1 cellular context compared by ENCODE assay signal in genomic region chr6:31952140-31952805, GRCh38.
A peak's percentile ranks its signal among the peaks of the same experiment; 100 is the strongest.
TF ChIP-seq lines count a peak whose summit lies in the region.

No MANE protein-coding gene starts in this region.

TF ChIP-seq in HepG2, 621 proteins besides CTCF, POLR2A, EP300 and RAD21 (continued from another document and continues in another):
- TF ChIP-seq PRDM10 (CRISPR knock-in tag; IDR thresholded peaks at IDR 0.05; ENCODE audit: low read depth) (no peak), SMARCC2 (IDR thresholded peaks at IDR 0.05) (no peak), ZNF780A (CRISPR knock-in tag; IDR thresholded peaks at IDR 0.05) (no peak), ZNF652 (CRISPR knock-in tag; IDR thresholded peaks at IDR 0.05; ENCODE audit: borderline replicate concordance, low read depth) (no peak), KAT7 (CRISPR knock-in tag; IDR thresholded peaks at IDR 0.05; ENCODE audit: borderline replicate concordance) (no peak), TEAD2 (CRISPR knock-in tag; IDR thresholded peaks at IDR 0.05) (no peak), CENPT (CRISPR knock-in tag; IDR thresholded peaks at IDR 0.05; ENCODE audit: low read depth) (no peak), ZMAT3 (CRISPR knock-in tag; conservative IDR thresholded peaks at IDR 0.05) (no peak), KDM5A (IDR thresholded peaks at IDR 0.05; ENCODE audit: borderline replicate concordance, low read length) (no peak), THAP7 (CRISPR knock-in tag; IDR thresholded peaks at IDR 0.05) (no peak), CEBPZ (IDR thresholded peaks at IDR 0.05; ENCODE audit: low read length) (no peak), TEAD3 (CRISPR knock-in tag; optimal IDR thresholded peaks at IDR 0.05; ENCODE audit: borderline replicate concordance) (peak; percentile 53), ZC3H13 (CRISPR knock-in tag; IDR thresholded peaks at IDR 0.05) (no peak), ZFP37 (CRISPR knock-in tag; IDR thresholded peaks at IDR 0.05; ENCODE audit: borderline replicate concordance) (no peak), ZFP36 (IDR thresholded peaks at IDR 0.05; ENCODE audit: borderline replicate concordance, low read depth, low read length, partially characterized antibody) (no peak), GATAD1 (CRISPR knock-in tag; IDR thresholded peaks at IDR 0.05) (no peak), ATAD3A (CRISPR knock-in tag; IDR thresholded peaks at IDR 0.05) (no peak), TRIM24 (CRISPR knock-in tag; IDR thresholded peaks at IDR 0.05) (no peak), HOXA9 (CRISPR knock-in tag; IDR thresholded peaks at IDR 0.05; ENCODE audit: borderline replicate concordance) (no peak), ZNF234 (CRISPR knock-in tag; conservative IDR thresholded peaks at IDR 0.05) (no peak), ZNF660 (CRISPR knock-in tag; IDR thresholded peaks at IDR 0.05; ENCODE audit: borderline replicate concordance, low read depth) (no peak), ZNF138 (CRISPR knock-in tag; IDR thresholded peaks at IDR 0.05; ENCODE audit: low read depth) (no peak), ELK4 (CRISPR knock-in tag; IDR thresholded peaks at IDR 0.05; ENCODE audit: borderline replicate concordance) (no peak), ZNF552 (CRISPR knock-in tag; IDR thresholded peaks at IDR 0.05; ENCODE audit: borderline replicate concordance) (no peak), POLR2AphosphoS2 (IDR thresholded peaks at IDR 0.05; ENCODE audit: low read depth, low read length) (no peak), MEIS2 (CRISPR knock-in tag; IDR thresholded peaks at IDR 0.05) (no peak), ZNF674 (CRISPR knock-in tag; IDR thresholded peaks at IDR 0.05; ENCODE audit: low read depth) (no peak), ATF7 (IDR thresholded peaks at IDR 0.05) (no peak), ATF7 (CRISPR knock-in tag; IDR thresholded peaks at IDR 0.05) (no peak), SMC3 (IDR thresholded peaks at IDR 0.05; ENCODE audit: low read length) (peak; percentile 97)
- TF ChIP-seq, protein P1, sequence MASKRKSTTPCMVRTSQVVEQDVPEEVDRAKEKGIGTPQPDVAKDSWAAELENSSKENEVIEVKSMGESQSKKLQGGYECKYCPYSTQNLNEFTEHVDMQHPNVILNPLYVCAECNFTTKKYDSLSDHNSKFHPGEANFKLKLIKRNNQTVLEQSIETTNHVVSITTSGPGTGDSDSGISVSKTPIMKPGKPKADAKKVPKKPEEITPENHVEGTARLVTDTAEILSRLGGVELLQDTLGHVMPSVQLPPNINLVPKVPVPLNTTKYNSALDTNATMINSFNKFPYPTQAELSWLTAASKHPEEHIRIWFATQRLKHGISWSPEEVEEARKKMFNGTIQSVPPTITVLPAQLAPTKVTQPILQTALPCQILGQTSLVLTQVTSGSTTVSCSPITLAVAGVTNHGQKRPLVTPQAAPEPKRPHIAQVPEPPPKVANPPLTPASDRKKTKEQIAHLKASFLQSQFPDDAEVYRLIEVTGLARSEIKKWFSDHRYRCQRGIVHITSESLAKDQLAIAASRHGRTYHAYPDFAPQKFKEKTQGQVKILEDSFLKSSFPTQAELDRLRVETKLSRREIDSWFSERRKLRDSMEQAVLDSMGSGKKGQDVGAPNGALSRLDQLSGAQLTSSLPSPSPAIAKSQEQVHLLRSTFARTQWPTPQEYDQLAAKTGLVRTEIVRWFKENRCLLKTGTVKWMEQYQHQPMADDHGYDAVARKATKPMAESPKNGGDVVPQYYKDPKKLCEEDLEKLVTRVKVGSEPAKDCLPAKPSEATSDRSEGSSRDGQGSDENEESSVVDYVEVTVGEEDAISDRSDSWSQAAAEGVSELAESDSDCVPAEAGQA (IDR thresholded peaks at IDR 0.05; ENCODE audit: low read depth) = no peak
- TF ChIP-seq, protein P1 (CRISPR knock-in tag; IDR thresholded peaks at IDR 0.05; ENCODE audit: borderline replicate concordance) = no peak
- TF ChIP-seq, protein P2, sequence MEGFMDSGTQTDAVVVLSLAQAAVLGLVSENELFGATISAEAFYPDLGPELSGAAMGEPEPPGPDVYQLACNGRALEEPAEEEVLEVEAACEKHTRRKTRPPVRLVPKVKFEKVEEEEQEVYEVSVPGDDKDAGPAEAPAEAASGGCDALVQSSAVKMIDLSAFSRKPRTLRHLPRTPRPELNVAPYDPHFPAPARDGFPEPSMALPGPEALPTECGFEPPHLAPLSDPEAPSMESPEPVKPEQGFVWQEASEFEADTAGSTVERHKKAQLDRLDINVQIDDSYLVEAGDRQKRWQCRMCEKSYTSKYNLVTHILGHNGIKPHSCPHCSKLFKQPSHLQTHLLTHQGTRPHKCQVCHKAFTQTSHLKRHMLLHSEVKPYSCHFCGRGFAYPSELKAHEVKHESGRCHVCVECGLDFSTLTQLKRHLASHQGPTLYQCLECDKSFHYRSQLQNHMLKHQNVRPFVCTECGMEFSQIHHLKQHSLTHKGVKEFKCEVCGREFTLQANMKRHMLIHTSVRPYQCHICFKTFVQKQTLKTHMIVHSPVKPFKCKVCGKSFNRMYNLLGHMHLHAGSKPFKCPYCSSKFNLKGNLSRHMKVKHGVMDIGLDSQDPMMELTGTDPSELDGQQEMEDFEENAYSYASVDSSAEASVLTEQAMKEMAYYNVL (CRISPR knock-in tag; IDR thresholded peaks at IDR 0.05; ENCODE audit: borderline replicate concordance) = no peak
- TF ChIP-seq, protein P3, sequence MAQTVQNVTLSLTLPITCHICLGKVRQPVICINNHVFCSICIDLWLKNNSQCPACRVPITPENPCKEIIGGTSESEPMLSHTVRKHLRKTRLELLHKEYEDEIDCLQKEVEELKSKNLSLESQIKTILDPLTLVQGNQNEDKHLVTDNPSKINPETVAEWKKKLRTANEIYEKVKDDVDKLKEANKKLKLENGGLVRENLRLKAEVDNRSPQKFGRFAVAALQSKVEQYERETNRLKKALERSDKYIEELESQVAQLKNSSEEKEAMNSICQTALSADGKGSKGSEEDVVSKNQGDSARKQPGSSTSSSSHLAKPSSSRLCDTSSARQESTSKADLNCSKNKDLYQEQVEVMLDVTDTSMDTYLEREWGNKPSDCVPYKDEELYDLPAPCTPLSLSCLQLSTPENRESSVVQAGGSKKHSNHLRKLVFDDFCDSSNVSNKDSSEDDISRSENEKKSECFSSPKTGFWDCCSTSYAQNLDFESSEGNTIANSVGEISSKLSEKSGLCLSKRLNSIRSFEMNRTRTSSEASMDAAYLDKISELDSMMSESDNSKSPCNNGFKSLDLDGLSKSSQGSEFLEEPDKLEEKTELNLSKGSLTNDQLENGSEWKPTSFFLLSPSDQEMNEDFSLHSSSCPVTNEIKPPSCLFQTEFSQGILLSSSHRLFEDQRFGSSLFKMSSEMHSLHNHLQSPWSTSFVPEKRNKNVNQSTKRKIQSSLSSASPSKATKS (CRISPR knock-in tag; IDR thresholded peaks at IDR 0.05) = no peak
- TF ChIP-seq, protein P4, sequence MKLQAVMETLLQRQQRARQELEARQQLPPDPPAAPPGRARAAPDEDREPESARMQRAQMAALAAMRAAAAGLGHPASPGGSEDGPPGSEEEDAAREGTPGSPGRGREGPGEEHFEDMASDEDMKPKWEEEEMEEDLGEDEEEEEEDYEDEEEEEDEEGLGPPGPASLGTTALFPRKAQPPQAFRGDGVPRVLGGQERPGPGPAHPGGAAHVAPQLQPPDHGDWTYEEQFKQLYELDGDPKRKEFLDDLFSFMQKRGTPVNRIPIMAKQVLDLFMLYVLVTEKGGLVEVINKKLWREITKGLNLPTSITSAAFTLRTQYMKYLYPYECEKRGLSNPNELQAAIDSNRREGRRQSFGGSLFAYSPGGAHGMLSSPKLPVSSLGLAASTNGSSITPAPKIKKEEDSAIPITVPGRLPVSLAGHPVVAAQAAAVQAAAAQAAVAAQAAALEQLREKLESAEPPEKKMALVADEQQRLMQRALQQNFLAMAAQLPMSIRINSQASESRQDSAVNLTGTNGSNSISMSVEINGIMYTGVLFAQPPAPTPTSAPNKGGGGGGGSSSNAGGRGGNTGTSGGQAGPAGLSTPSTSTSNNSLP (IDR thresholded peaks at IDR 0.05; ENCODE audit: low read depth, low read length) = no peak
- TF ChIP-seq, protein P5, sequence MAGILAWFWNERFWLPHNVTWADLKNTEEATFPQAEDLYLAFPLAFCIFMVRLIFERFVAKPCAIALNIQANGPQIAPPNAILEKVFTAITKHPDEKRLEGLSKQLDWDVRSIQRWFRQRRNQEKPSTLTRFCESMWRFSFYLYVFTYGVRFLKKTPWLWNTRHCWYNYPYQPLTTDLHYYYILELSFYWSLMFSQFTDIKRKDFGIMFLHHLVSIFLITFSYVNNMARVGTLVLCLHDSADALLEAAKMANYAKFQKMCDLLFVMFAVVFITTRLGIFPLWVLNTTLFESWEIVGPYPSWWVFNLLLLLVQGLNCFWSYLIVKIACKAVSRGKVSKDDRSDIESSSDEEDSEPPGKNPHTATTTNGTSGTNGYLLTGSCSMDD (CRISPR knock-in tag; IDR thresholded peaks at IDR 0.05) = no peak
- TF ChIP-seq, protein P6, sequence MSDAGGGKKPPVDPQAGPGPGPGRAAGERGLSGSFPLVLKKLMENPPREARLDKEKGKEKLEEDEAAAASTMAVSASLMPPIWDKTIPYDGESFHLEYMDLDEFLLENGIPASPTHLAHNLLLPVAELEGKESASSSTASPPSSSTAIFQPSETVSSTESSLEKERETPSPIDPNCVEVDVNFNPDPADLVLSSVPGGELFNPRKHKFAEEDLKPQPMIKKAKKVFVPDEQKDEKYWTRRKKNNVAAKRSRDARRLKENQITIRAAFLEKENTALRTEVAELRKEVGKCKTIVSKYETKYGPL (CRISPR knock-in tag; IDR thresholded peaks at IDR 0.05) = no peak
